In genomic region chr1:89051944-89052312, GRCh38 we compare ENCODE assay signal across 32 cellular contexts.
"Had no signal": no experiment of that assay in that cellular context is flagged by ENCODE, and none has a peak within 500 bp of the region (broad histone marks: within the 10 kb centered on the region; RNA-seq: fewer than 3 reads in every experiment).

No MANE protein-coding gene starts in this region.

- DNase-seq: activated B cell treated with CpG ODN at 0.5 μM for 24 hours; activated CD4-positive, alpha-beta memory T cell treated with anti-CD3 and anti-CD28 coated beads for 36 hours; activated CD4-positive, alpha-beta T cell treated with anti-CD3 and anti-CD28 coated beads for 4 hours; activated CD4-positive, alpha-beta T cell treated with anti-CD3 and anti-CD28 coated beads, Interleukin-2, amount 10 ng/mL, durations not matched to agents 24 days and 14 days; activated CD4-positive, alpha-beta T cell treated with anti-CD3 and anti-CD28 coated beads, Interleukin-2, amount 50 U/mL, for 1 hour; activated CD4-positive, alpha-beta T cell treated with anti-CD3 and anti-CD28 coated beads, Interleukin-2, amount 50 U/mL, for 4 hours; activated CD4-positive, CD25-positive, alpha-beta regulatory T cell treated with anti-CD3 and anti-CD28 coated beads, Interleukin-2, amount 50 U/mL, for 72 hours; activated CD8-positive, alpha-beta memory T cell treated with anti-CD3 and anti-CD28 coated beads, Interleukin-2, amount 50 U/mL, for 4 hours; activated CD8-positive, alpha-beta T cell treated with anti-CD3 and anti-CD28 coated beads for 36 hours; activated effector memory CD4-positive, alpha-beta T cell treated with anti-CD3 and anti-CD28 coated beads, Interleukin-2, amount 50 U/mL, for 16 hours; activated gamma-delta T cell treated with Interleukin-2 at 50 U/mL for 16 hours; activated naive CD4-positive, alpha-beta T cell; activated naive CD4-positive, alpha-beta T cell treated with anti-CD3 and anti-CD28 coated beads for 36 hours; activated naive CD4-positive, alpha-beta T cell treated with anti-CD3 and anti-CD28 coated beads, Interleukin-2, amount 50 U/mL, for 16 hours; activated naive CD8-positive, alpha-beta T cell treated with anti-CD3 and anti-CD28 coated beads for 36 hours; activated T-cell treated with anti-CD3 and anti-CD28 coated beads for 4 hours; activated T-cell treated with anti-CD3 and anti-CD28 coated beads, Interleukin-2, amount 50 U/mL, for 1 hour; activated T-cell treated with anti-CD3 and anti-CD28 coated beads, Interleukin-2, amount 50 U/mL, for 4 hours; activated T-cell treated with anti-CD3 and anti-CD28 coated beads, Interleukin-2, amount 50 U/mL, for 72 hours; adrenal gland; amniotic stem cell; aorta; body of pancreas; brain microvascular endothelial cell; cerebellar nuclear complex; T-helper 1 cell; T-helper 2 cell; T-helper 9 cell had no signal

- H3K27ac ChIP-seq: adrenal gland, body of pancreas, brain microvascular endothelial cell, breast epithelium, VCaP had no signal

- H3K4me3 ChIP-seq: body of pancreas, breast epithelium had no signal

- H3K36me3 ChIP-seq: breast epithelium had no signal

- H3K4me1 ChIP-seq: adrenal gland, body of pancreas, breast epithelium had no signal

- H3K9me3 ChIP-seq: adrenal gland, body of pancreas, breast epithelium had no signal

- ATAC-seq: activated CD8-positive, alpha-beta T cell treated with anti-CD3 and anti-CD28 coated beads for 36 hours; activated naive CD4-positive, alpha-beta T cell treated with anti-CD3 and anti-CD28 coated beads, Interleukin-2, amount 50 U/mL, for 72 hours; activated T-cell treated with anti-CD3 and anti-CD28 coated beads, Interleukin-2, amount 50 U/mL, for 4 hours; activated T-cell treated with anti-CD3 and anti-CD28 coated beads, Interleukin-2, amount 50 U/mL, for 72 hours; activated T-helper 17 cell treated with anti-CD3 and anti-CD28 coated beads, Interleukin-2, amount 50 U/mL, for 72 hours; body of pancreas had no signal

- H3K27me3 ChIP-seq: adrenal gland, body of pancreas, brain microvascular endothelial cell, breast epithelium had no signal
